14 cellular contexts compared by ENCODE assay signal in genomic region chr11:111081021-111081511, GRCh38.
DNase-seq lines count a peak whose midpoint lies in the region; ATAC-seq and TF ChIP-seq lines count a peak whose summit lies in the region.
"Had no signal": no experiment of that assay in that cellular context is flagged by ENCODE, and none has a peak within 500 bp of the region (broad histone marks: within the 10 kb centered on the region; RNA-seq: fewer than 3 reads in every experiment).

No MANE protein-coding gene starts in this region.

- TF ChIP-seq POLR2A in stomach (IDR thresholded peaks at IDR 0.05), result no peak

- H3K4me1 ChIP-seq in stomach, result no peaks in the 10 kb centered on the region

- no peak for ATAC-seq in HG03439 (IDR thresholded peaks at IDR 0.05; ENCODE audit: unreplicated experiment)
- ATAC-seq: stimulated activated naive CD8-positive, alpha-beta T cell treated with anti-CD3 and anti-CD28 coated beads, Interleukin-15, amount 100 ng/mL, for 72 hours had no signal

- H3K9me3 Mint-ChIP-seq in immature natural killer cell, result no peaks in the 10 kb centered on the region
- H3K9me3 Mint-ChIP-seq: stimulated activated naive CD8-positive, alpha-beta T cell treated with anti-CD3 and anti-CD28 coated beads, Interleukin-15, amount 100 ng/mL, for 72 hours had no signal

- TF ChIP-seq CTCF in LNCaP clone FGC (IDR thresholded peaks at IDR 0.05; ENCODE audit: control insufficient read depth, extremely low read depth, insufficient read depth), result no peak
- no peak for TF ChIP-seq CTCF in choroid plexus epithelial cell (conservative IDR thresholded peaks at IDR 0.05; ENCODE audit: low read depth, low read length)
- no peak for TF ChIP-seq CTCF in stomach (IDR thresholded peaks at IDR 0.05)

- H3K27me3 Mint-ChIP-seq in immature natural killer cell (ENCODE audit: low read depth in 3 of 3), result peaks cover 0 to 1% (median 0%) of the 10 kb centered on the region in 3 donors

- no peak overlapping the region for H3K27ac Mint-ChIP-seq in immature natural killer cell
- H3K27ac Mint-ChIP-seq: stimulated activated naive CD8-positive, alpha-beta T cell treated with anti-CD3 and anti-CD28 coated beads, Interleukin-15, amount 100 ng/mL, for 72 hours had no signal

- H3K36me3 ChIP-seq in stomach, result no peaks in the 10 kb centered on the region

- H3K9me3 ChIP-seq in stomach, result no peaks in the 10 kb centered on the region

- peak; percentile 40 for DNase-seq in ACHN
- peak; percentile 66 for DNase-seq in LNCaP clone FGC (ENCODE audit: low read depth)
- DNase-seq in choroid plexus epithelial cell (ENCODE audit: low read depth), result peak; percentile 35
- peak; percentile 36 for DNase-seq in middle frontal gyrus (ENCODE audit: extremely low spot score, low spot score)
- DNase-seq in immature natural killer cell, result no peak
- no peak for DNase-seq in activated gamma-delta T cell (lab: John Stamatoyannopoulos, UW)
- DNase-seq in stomach, result no peak
- DNase-seq: activated CD4-positive, alpha-beta T cell treated with anti-CD3 and anti-CD28 coated beads, Interleukin-2, amount 50 U/mL, for 4 hours; activated T-cell treated with anti-CD3 and anti-CD28 coated beads, Interleukin-2, amount 50 U/mL, for 48 hours; H7; stimulated activated naive CD8-positive, alpha-beta T cell treated with anti-CD3 and anti-CD28 coated beads, Interleukin-15, amount 100 ng/mL, for 72 hours had no signal

- no peak overlapping the region for H3K4me3 Mint-ChIP-seq in immature natural killer cell
- H3K4me3 Mint-ChIP-seq: stimulated activated naive CD8-positive, alpha-beta T cell treated with anti-CD3 and anti-CD28 coated beads, Interleukin-15, amount 100 ng/mL, for 72 hours had no signal

- no peaks in the 10 kb centered on the region for H3K36me3 Mint-ChIP-seq in immature natural killer cell

- TF ChIP-seq EP300 in stomach (IDR thresholded peaks at IDR 0.05), result no peak

- WGBS in stomach, 5 donors, result 75 to 85% (median 84%) methylated on average over 3 of the region's 3 CpGs

- no peaks in the 10 kb centered on the region for H3K4me1 Mint-ChIP-seq in immature natural killer cell
- H3K4me1 Mint-ChIP-seq: stimulated activated naive CD8-positive, alpha-beta T cell treated with anti-CD3 and anti-CD28 coated beads, Interleukin-15, amount 100 ng/mL, for 72 hours had no signal

- H3K27ac ChIP-seq in stomach, result no peak overlapping the region
- H3K27ac ChIP-seq: epithelial cell of prostate, KMS-11 had no signal

- intact Hi-C loops in stomach (cut with DNase I; ENCODE audit: low total_unique reads), result no loop called here

- in situ Hi-C loops in ACHN (cut with HindIII; ENCODE audit: low pct_ligation_motif_present, low pct_unique_long_range_greater_than_20kb, low sequenced_read_pairs), result no loop called here

- no peaks in the 10 kb centered on the region for H3K27me3 ChIP-seq in stomach

- H3K4me3 ChIP-seq in LNCaP clone FGC (ENCODE audit: low read depth, low read length) (no peak overlapping the region), choroid plexus epithelial cell (ENCODE audit: low read depth, low read length) (no peak overlapping the region), stomach (no peak overlapping the region)

Comparison
In these comparisons a context has a peak if more than half of its experiments do, and no peak if none do; other contexts are left out.
1. DNase-seq: peak in ACHN (single experiment), LNCaP clone FGC (single experiment), choroid plexus epithelial cell (single experiment) and middle frontal gyrus (single experiment); none in immature natural killer cell (0 of 3), activated gamma-delta T cell (single experiment) and stomach (single experiment).